ENCODE assay signal across 27 cellular contexts in the genomic region with DNA sequence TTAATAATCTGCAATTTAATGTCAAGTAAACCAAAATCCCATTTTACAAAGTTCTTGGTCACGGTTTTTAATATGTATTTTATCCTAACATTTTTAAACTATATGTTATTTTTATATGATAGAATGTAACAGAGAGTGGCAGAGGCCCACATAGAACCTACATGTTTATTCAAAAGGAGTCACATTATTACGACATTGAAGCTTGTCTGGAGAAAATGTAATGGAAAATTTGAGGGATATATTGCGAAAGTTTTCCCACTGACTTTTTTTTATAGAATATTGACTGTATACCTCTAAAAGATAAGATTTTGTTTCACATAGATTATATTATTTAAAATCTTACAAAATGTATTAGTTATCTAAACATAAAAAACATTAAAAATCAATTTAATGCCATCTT.
DNase-seq lines count a peak whose midpoint lies in the region; ATAC-seq, FAIRE-seq and TF ChIP-seq lines count a peak whose summit lies in the region.
"Had no signal": no experiment of that assay in that cellular context is flagged by ENCODE, and none has a peak within 500 bp of the region (broad histone marks: within the 10 kb centered on the region; RNA-seq: fewer than 3 reads in every experiment).

No MANE protein-coding gene starts in this region.

- H3K4me1 ChIP-seq in hepatocyte (ENCODE audit: insufficient read depth) (peaks cover 5% of the 10 kb centered on the region), SJCRH30 (peaks cover 10% of the 10 kb centered on the region)
- H3K4me1 ChIP-seq: ascending aorta, gastrocnemius medialis, left ventricle myocardium inferior, stomach had no signal

- H3K27ac ChIP-seq in hepatocyte, result peak overlapping the region; percentile 71
- no peak overlapping the region; the same call in 1 of the 2 replicates for H3K27ac ChIP-seq in SJCRH30
- H3K27ac ChIP-seq: ascending aorta, gastrocnemius medialis, left ventricle myocardium inferior, tibial artery had no signal

- H3K9me3 ChIP-seq in hepatocyte (ENCODE audit: low read depth) (no peaks in the 10 kb centered on the region), SJCRH30 (replicated peaks) (peaks cover 9% of the 10 kb centered on the region)
- H3K9me3 ChIP-seq: gastrocnemius medialis had no signal

- no peak overlapping the region for H2AFZ ChIP-seq in hepatocyte

- no peaks in the 10 kb centered on the region for H3K9me2 ChIP-seq in hepatocyte (replicated peaks; ENCODE audit: insufficient read depth)

- TF ChIP-seq CTCF in cardiac fibroblast (IDR thresholded peaks at IDR 0.05; ENCODE audit: low read depth, low read length), result no peak
- TF ChIP-seq CTCF in hepatocyte (IDR thresholded peaks at IDR 0.05; ENCODE audit: poor library complexity), result no peak

- H3K79me2 ChIP-seq in hepatocyte, result peaks cover 5% of the 10 kb centered on the region

- H4K20me1 ChIP-seq in hepatocyte (ENCODE audit: insufficient read depth, poor library complexity, severe bottlenecking), result no peaks in the 10 kb centered on the region

- H3K4me3 ChIP-seq in cardiac fibroblast (replicated peaks in 1 of 2; ENCODE audit: low read depth in 2 of 2, low read length in 2 of 2), result no peak overlapping the region
- H3K4me3 ChIP-seq in hepatocyte, result no peak overlapping the region
- H3K4me3 ChIP-seq in SJCRH30, result no peak overlapping the region
- H3K4me3 ChIP-seq: ascending aorta, gastrocnemius medialis, left ventricle myocardium inferior, MG63, stomach, tibial artery had no signal

- 44% methylated on average over 3 of the region's 3 CpGs for WGBS in hepatocyte (ENCODE audit: low lambda C conversion rate, missing lambda C conversion rate)

- FAIRE-seq in A204.1 (lab: Jason Lieb, UNC), result peak; percentile 19
- FAIRE-seq: GM12892 had no signal

- H3K36me3 ChIP-seq in hepatocyte (replicated peaks; ENCODE audit: insufficient read depth, low read depth) (no peaks in the 10 kb centered on the region), SJCRH30 (no peaks in the 10 kb centered on the region)
- H3K36me3 ChIP-seq: ascending aorta, gastrocnemius medialis, left ventricle myocardium inferior, MG63, stomach, tibial artery had no signal

- H3K27me3 ChIP-seq in hepatocyte (no peaks in the 10 kb centered on the region), SJCRH30 (no peaks in the 10 kb centered on the region)
- H3K27me3 ChIP-seq: ascending aorta, gastrocnemius medialis, MG63, stomach, tibial artery had no signal

- H3K4me2 ChIP-seq in hepatocyte, result peak overlapping the region; percentile 16

- DNase-seq in HuH-7 (ENCODE audit: low spot score) (peak; percentile 25), cardiac fibroblast (ENCODE audit: low read depth in 2 of 2) (peak; percentile 54 to 64), hepatocyte (ENCODE audit: low spot score) (no peak), middle frontal gyrus (ENCODE audit: extremely low spot score, low spot score) (no peak), SJCRH30 (no peak), NCI-H1436 (lab: John Stamatoyannopoulos, UW) (no peak)
- DNase-seq: activated CD8-positive, alpha-beta T cell treated with anti-CD3 and anti-CD28 coated beads, Interleukin-2, amount 10 ng/mL, durations not matched to agents 7 days and 5 days; CD8-positive, alpha-beta T cell; gastrocnemius medialis; GOT3; hippocampal formation; left ventricle myocardium inferior; MG63; naive B cell; NCI-H1105 treated with DMSO at 0.1 percent for 48 hours; NCI-H2081 treated with DMSO at 0.1 percent for 48 hours; NCI-H345; NCI-H774; occipital lobe; stimulated activated CD4-positive, alpha-beta T cell treated with anti-CD3 and anti-CD28 coated beads, Interleukin-2, amount 100 ng/mL, for 24 hours; stomach; T-helper 2 cell; tibial artery had no signal

- no peak for ATAC-seq in GM18868 (IDR thresholded peaks at IDR 0.05; ENCODE audit: unreplicated experiment)
- ATAC-seq: activated CD8-positive, alpha-beta T cell treated with anti-CD3 and anti-CD28 coated beads, Interleukin-2, amount 10 ng/mL, durations not matched to agents 7 days and 5 days; CD8-positive, alpha-beta T cell; gastrocnemius medialis had no signal

Comparison
In these comparisons a context has a peak if more than half of its experiments do, and no peak if none do; other contexts are left out.
1. DNase-seq: peak in HuH-7 (single experiment) and cardiac fibroblast (2 of 2); none in hepatocyte (single experiment), middle frontal gyrus (single experiment), SJCRH30 (0 of 2) and NCI-H1436 (single experiment).